In genomic region chr15:68795298-68795848, GRCh38 we compare ENCODE assay signal across 8 cellular contexts. TPM values are rescaled to one million over a fixed set of nuclear protein-coding genes. Genes with fewer than 3 reads are reported as not detected.
DNase-seq lines count a peak whose midpoint lies in the region; ATAC-seq, FAIRE-seq and TF ChIP-seq lines count a peak whose summit lies in the region.

No MANE protein-coding gene starts in this region.

- H3K27me3 Mint-ChIP-seq in WTC11 (ENCODE audit: low read depth), result no peaks in the 10 kb centered on the region

- H3K36me3 Mint-ChIP-seq in WTC11, result peaks cover 4% of the 10 kb centered on the region; the same call in 1 of the 2 replicates

- CTCF ChIA-PET in WTC11 (lab: Charles Lee), result interaction anchor here (1.1 to 5.6 kb wide), 15 partner anchors 9 to 257 kb away, joined by 3 to 36 read pairs (median 4); partner anchors contain the start of gene ANP32A

- H3K4me3 ChIP-seq in cardiac fibroblast (replicated peaks in 1 of 2; ENCODE audit: low read depth in 2 of 2, low read length in 2 of 2) (no peak overlapping the region), skeletal muscle cell (ENCODE audit: low read depth, low read length) (no peak overlapping the region)

- no peaks in the 10 kb centered on the region for H3K9me3 Mint-ChIP-seq in WTC11

- DNase-seq in GM18507 (ENCODE audit: extremely low spot score, insufficient read length, low read depth) (no peak), WTC11 (ENCODE audit: low spot score) (peak; percentile 91), cardiac fibroblast (ENCODE audit: low read depth in 2 of 2) (peak; percentile 79 to 81), iPS-NIHi7 (ENCODE audit: extremely low spot score) (peak; percentile 91), skeletal muscle cell (ENCODE audit: low read depth) (peak; percentile 53), NCI-H446 (lab: John Stamatoyannopoulos, UW) (no peak), urothelium cell line (ENCODE audit: low spot score) (no peak)

- POLR2A ChIA-PET in WTC11 (lab: Charles Lee), result interaction anchor here (0.7 to 2.8 kb wide), 5 partner anchors 12 to 69 kb away, joined by 3 to 41 read pairs (median 5); partner anchors contain the start of gene ANP32A

- H3K27ac Mint-ChIP-seq in WTC11, result peak overlapping the region; percentile 99

- ATAC-seq in HG03139 (IDR thresholded peaks at IDR 0.05; ENCODE audit: unreplicated experiment) (peak; percentile 50), WTC11 (peak; percentile 95)

- H3K4me3 Mint-ChIP-seq in WTC11, result peak overlapping the region; percentile 40

- FAIRE-seq in GM18507 (lab: Jason Lieb, UNC) (peak; percentile 78), urothelium cell line (lab: Jason Lieb, UNC) (no peak)

- TF ChIP-seq CTCF in WTC11 (IDR thresholded peaks at IDR 0.05) (no peak), cardiac fibroblast (IDR thresholded peaks at IDR 0.05; ENCODE audit: low read depth, low read length) (no peak)

- H3K4me1 Mint-ChIP-seq in WTC11, result peaks cover 90% of the 10 kb centered on the region

TF ChIP-seq in WTC11, 78 proteins besides CTCF, POLR2A, EP300 and RAD21 (continues in another document):
- TF ChIP-seq RELA (CRISPR knock-in tag; IDR thresholded peaks at IDR 0.05; ENCODE audit: borderline replicate concordance) (no peak), ZBTB43 (CRISPR knock-in tag; IDR thresholded peaks at IDR 0.05) (no peak), E2F4 (CRISPR knock-in tag; IDR thresholded peaks at IDR 0.05; ENCODE audit: borderline replicate concordance, low read depth) (no peak), GRHL2 (CRISPR knock-in tag; IDR thresholded peaks at IDR 0.05; ENCODE audit: insufficient replicate concordance, severe bottlenecking) (no peak), PRDM15 (CRISPR knock-in tag; IDR thresholded peaks at IDR 0.05) (no peak), USF2 (CRISPR knock-in tag; IDR thresholded peaks at IDR 0.05) (peak; percentile 48; the same call in 1 of the 2 replicates), FOXK1 (CRISPR knock-in tag; IDR thresholded peaks at IDR 0.05) (peak; percentile 52; the same call in 1 of the 2 replicates), CREM (CRISPR knock-in tag; IDR thresholded peaks at IDR 0.05) (0 out of 2 replicates have a peak, but pooled peaks have one; percentile 23), MAX (CRISPR knock-in tag; IDR thresholded peaks at IDR 0.05) (peak; percentile 30; the same call in 1 of the 2 replicates), ELF4 (CRISPR knock-in tag; IDR thresholded peaks at IDR 0.05; ENCODE audit: low read depth) (no peak), NR1H2 (CRISPR knock-in tag; IDR thresholded peaks at IDR 0.05) (no peak), ZNF219 (CRISPR knock-in tag; IDR thresholded peaks at IDR 0.05; ENCODE audit: borderline replicate concordance) (no peak), E2F1 (CRISPR knock-in tag; IDR thresholded peaks at IDR 0.05) (no peak), ATF1 (CRISPR knock-in tag; IDR thresholded peaks at IDR 0.05) (no peak), ZNF396 (CRISPR knock-in tag; IDR thresholded peaks at IDR 0.05; ENCODE audit: borderline replicate concordance) (no peak), SOX15 (CRISPR knock-in tag; IDR thresholded peaks at IDR 0.05) (no peak), ETV6 (CRISPR knock-in tag; IDR thresholded peaks at IDR 0.05) (no peak), ZNF232 (CRISPR knock-in tag; IDR thresholded peaks at IDR 0.05) (no peak), MXD4 (CRISPR knock-in tag; IDR thresholded peaks at IDR 0.05; ENCODE audit: borderline replicate concordance) (no peak), NR2C2 (CRISPR knock-in tag; IDR thresholded peaks at IDR 0.05) (no peak), ZBTB21 (CRISPR knock-in tag; IDR thresholded peaks at IDR 0.05; ENCODE audit: borderline replicate concordance) (peak; percentile 37; the same call in 1 of the 2 replicates), HMGA2 (CRISPR knock-in tag; IDR thresholded peaks at IDR 0.05) (no peak), STAT6 (CRISPR knock-in tag; conservative IDR thresholded peaks at IDR 0.05; ENCODE audit: low read depth) (no peak), ZNF263 (CRISPR knock-in tag; IDR thresholded peaks at IDR 0.05; ENCODE audit: low read depth) (no peak)

RNA-seq across cellular contexts. Expression of gene ANP32A, which starts 25.3 kb away (rescaled TPM):
- 232 to 253 TPM (median 242 TPM) in 3 replicates for total RNA-seq in WTC11 (2021)

Comparison
In these comparisons a context has a peak if more than half of its experiments do, and no peak if none do; other contexts are left out.
1. DNase-seq: peak in WTC11 (single experiment), cardiac fibroblast (2 of 2), iPS-NIHi7 (single experiment) and skeletal muscle cell (single experiment); none in GM18507 (single experiment), NCI-H446 (0 of 2) and urothelium cell line (single experiment).